ENCODE assay signal across 16 cellular contexts in genomic region chr6:53603381-53604121, GRCh38. TPM values are rescaled to one million over a fixed set of nuclear protein-coding genes. Genes with fewer than 3 reads are reported as not detected.
DNase-seq lines count a peak whose midpoint lies in the region; ATAC-seq, FAIRE-seq and TF ChIP-seq lines count a peak whose summit lies in the region.
"Had no signal": no experiment of that assay in that cellular context is flagged by ENCODE, and none has a peak within 500 bp of the region (broad histone marks: within the 10 kb centered on the region; RNA-seq: fewer than 3 reads in every experiment).

No MANE protein-coding gene starts in this region.

- no peak for TF ChIP-seq POLR2A in upper lobe of left lung (IDR thresholded peaks at IDR 0.05)

- WGBS in pancreas, 2 donors: 37 to 54% methylated on average over 4 of the region's 4 CpGs
- 54 to 56% methylated on average over 4 of the region's 4 CpGs for WGBS in upper lobe of left lung, 2 donors

- peaks cover 4% of the 10 kb centered on the region for H3K4me1 ChIP-seq in fibroblast of lung (ENCODE audit: control insufficient read depth, extremely low read depth, insufficient read depth, low read length)
- no peaks in the 10 kb centered on the region for H3K4me1 ChIP-seq in pancreas
- no peaks in the 10 kb centered on the region for H3K4me1 ChIP-seq in upper lobe of left lung

- H3K4me3 ChIP-seq in fibroblast of lung (replicated peaks in 1 of 4; ENCODE audit: control extremely low read depth in 1 of 4, insufficient read depth in 1 of 4, low read depth in 3 of 4, low read length in 4 of 4): no peak overlapping the region
- H3K4me3 ChIP-seq in pancreas: no peak overlapping the region
- H3K4me3 ChIP-seq in upper lobe of left lung: no peak overlapping the region

- H3K36me3 ChIP-seq in fibroblast of lung (ENCODE audit: control insufficient read depth, insufficient read depth, low read length) (no peaks in the 10 kb centered on the region), pancreas (no peaks in the 10 kb centered on the region), upper lobe of left lung (no peaks in the 10 kb centered on the region)

- TF ChIP-seq EP300 in upper lobe of left lung (IDR thresholded peaks at IDR 0.05): no peak

- H3K27ac ChIP-seq in fibroblast of lung (ENCODE audit: insufficient read depth, low read length) (no peak overlapping the region), pancreas (peak overlapping the region in 2 of 4 donors; percentile 11 to 29), upper lobe of left lung (no peak overlapping the region)
- H3K27ac ChIP-seq: C4-2B, foreskin keratinocyte had no signal

- H3K27me3 ChIP-seq in fibroblast of lung (ENCODE audit: control insufficient read depth, insufficient read depth, low read length) (no peaks in the 10 kb centered on the region), pancreas (no peaks in the 10 kb centered on the region), upper lobe of left lung (no peaks in the 10 kb centered on the region)
- H3K27me3 ChIP-seq: foreskin keratinocyte had no signal

- ATAC-seq in pancreas (peak in 3 of 4 donors; percentile 31 to 41 (median 38)), upper lobe of left lung (ENCODE audit: low FRiP score in 2 of 2) (no peak), HG03442 (IDR thresholded peaks at IDR 0.05; ENCODE audit: unreplicated experiment) (no peak)
- ATAC-seq: activated T-cell treated with anti-CD3 and anti-CD28 coated beads, Interleukin-2, amount 50 U/mL, for 72 hours; foreskin keratinocyte; left ventricle myocardium superior had no signal

- no peaks in the 10 kb centered on the region for H4K20me1 ChIP-seq in fibroblast of lung (ENCODE audit: control insufficient read depth, extremely low read depth, insufficient read depth, low read length)

- H3K79me2 ChIP-seq in fibroblast of lung (ENCODE audit: control insufficient read depth, insufficient read depth, low read length): no peaks in the 10 kb centered on the region

- H3K4me2 ChIP-seq in fibroblast of lung (ENCODE audit: extremely low read depth, insufficient read depth, low read length): peak overlapping the region; percentile 54

- no peak for FAIRE-seq in pancreas (lab: Jason Lieb, UNC)

- intact Hi-C loops in pancreas (cut with DNase I): no loop called here

- DNase-seq in COR-L47 (lab: John Stamatoyannopoulos, UW) (peak; percentile 62), NCI-H446 (lab: John Stamatoyannopoulos, UW) (peak; percentile 30 to 68), fibroblast of lung (ENCODE audit: low read depth in 2 of 2) (peak; percentile 63 to 68), pancreas (no peak), occipital lobe (lab: John Stamatoyannopoulos, UW) (no peak), upper lobe of left lung (no peak), SKM-1 treated with dmso at 0.1 percent for 144 hours (lab: John Stamatoyannopoulos, UW; ENCODE audit: unreplicated experiment) (no peak)
- DNase-seq: activated CD4-positive, alpha-beta T cell treated with anti-CD3 and anti-CD28 coated beads for 1 hour; activated T-cell treated with anti-CD3 and anti-CD28 coated beads, Interleukin-2, amount 50 U/mL, for 72 hours; cerebellar nuclear complex; foreskin keratinocyte; H7; left ventricle myocardium superior; NCI-H524 treated with DMSO at 0.1 percent for 48 hours had no signal

- H3K9me3 ChIP-seq in fibroblast of lung (ENCODE audit: control insufficient read depth, insufficient read depth, low read depth, low read length) (no peaks in the 10 kb centered on the region), pancreas (no peaks in the 10 kb centered on the region), upper lobe of left lung (no peaks in the 10 kb centered on the region)

- H3K9ac ChIP-seq in fibroblast of lung (ENCODE audit: insufficient read depth, low read length): no peak overlapping the region

- no peak for TF ChIP-seq CTCF in fibroblast of lung (conservative IDR thresholded peaks at IDR 0.05 in 1 of 2, IDR thresholded peaks at IDR 0.05 in 1 of 2; ENCODE audit: low read depth in 1 of 2, low read length in 2 of 2)
- TF ChIP-seq CTCF in pancreas (IDR thresholded peaks at IDR 0.05): no peak
- no peak for TF ChIP-seq CTCF in upper lobe of left lung (IDR thresholded peaks at IDR 0.05)

- peak overlapping the region; percentile 21 for H2AFZ ChIP-seq in fibroblast of lung (ENCODE audit: low read length)

RNA-seq across cellular contexts. Expression of gene GCLC, which starts 58.6 kb away (rescaled TPM):
- total RNA-seq in fibroblast of lung (31.4 and 35.4 TPM in 2 replicates), pancreas (10 to 100 TPM; 10.0 to 29.5 (median 18.0) TPM), occipital lobe (15.8 TPM), upper lobe of left lung (10 to 100 TPM; 21.9 to 60.2 (median 27.2) TPM)
- polyA plus RNA-seq in fibroblast of lung (16.0 and 24.4 TPM in 2 replicates), pancreas (10 to 100 TPM in 1 of 2 donors, 1 to 10 TPM in 1; 5.9 to 10.4 TPM)
- 12.7 and 19.1 TPM in 2 replicates for polyA plus RNA-seq in fibroblast of lung (2012)
- polyA minus RNA-seq in fibroblast of lung (ENCODE audit: low replicate concordance): 8.9 and 11.3 TPM in 2 replicates

Comparison
In these comparisons a context has a peak if more than half of its experiments do, and no peak if none do; other contexts are left out.
1. DNase-seq: peak in COR-L47 (single experiment), NCI-H446 (2 of 2) and fibroblast of lung (2 of 2); none in pancreas (0 of 6), occipital lobe (single experiment), upper lobe of left lung (0 of 2) and SKM-1 treated with dmso at 0.1 percent for 144 hours (single experiment).
2. ATAC-seq: peak in pancreas (3 of 4); none in upper lobe of left lung (0 of 2) and HG03442 (single experiment).